Comparison of ENCODE assay signal across 24 cellular contexts in genomic region chr19:35621708-35622107, GRCh38. TPM values are rescaled to one million over a fixed set of nuclear protein-coding genes. Genes with fewer than 3 reads are reported as not detected.
DNase-seq lines count a peak whose midpoint lies in the region; ATAC-seq and TF ChIP-seq lines count a peak whose summit lies in the region.
"Had no signal": no experiment of that assay in that cellular context is flagged by ENCODE, and none has a peak within 500 bp of the region (broad histone marks: within the 10 kb centered on the region; RNA-seq: fewer than 3 reads in every experiment).

No MANE protein-coding gene starts in this region.

- H3K27ac Mint-ChIP-seq in activated naive CD4-positive, alpha-beta T cell treated with anti-CD3 and anti-CD28 coated beads, Interleukin-2, amount 10 ng/mL, durations not matched to agents 7 days and 5 days: peak overlapping the region; percentile 34
- H3K27ac Mint-ChIP-seq in WTC11 (peak overlapping the region; percentile 47; the same call in 1 of the 2 replicates), memory B cell (peak overlapping the region; percentile 32)
- peak overlapping the region; percentile 86 for H3K27ac Mint-ChIP-seq in stimulated activated effector memory CD8-positive, alpha-beta T cell treated with anti-CD3 and anti-CD28 coated beads, Interleukin-12 subunit alpha, Interleukin-12 subunit beta, amount 100 ng/mL, for 72 hours
- H3K27ac Mint-ChIP-seq: HFFc6 had no signal

- H3K4me3 Mint-ChIP-seq in activated naive CD4-positive, alpha-beta T cell treated with anti-CD3 and anti-CD28 coated beads, Interleukin-2, amount 10 ng/mL, durations not matched to agents 7 days and 5 days: no peak overlapping the region
- H3K4me3 Mint-ChIP-seq in WTC11: no peak overlapping the region
- no peak overlapping the region for H3K4me3 Mint-ChIP-seq in memory B cell
- no peak overlapping the region for H3K4me3 Mint-ChIP-seq in stimulated activated effector memory CD8-positive, alpha-beta T cell treated with anti-CD3 and anti-CD28 coated beads, Interleukin-12 subunit alpha, Interleukin-12 subunit beta, amount 100 ng/mL, for 72 hours
- H3K4me3 Mint-ChIP-seq: CD4-positive, CD25-positive, alpha-beta regulatory T cell; HFFc6 had no signal

- H3K27me3 Mint-ChIP-seq in activated naive CD4-positive, alpha-beta T cell treated with anti-CD3 and anti-CD28 coated beads, Interleukin-2, amount 10 ng/mL, durations not matched to agents 7 days and 5 days: no peaks in the 10 kb centered on the region
- H3K27me3 Mint-ChIP-seq in WTC11 (ENCODE audit: low read depth): no peaks in the 10 kb centered on the region
- H3K27me3 Mint-ChIP-seq in memory B cell: no peaks in the 10 kb centered on the region
- H3K27me3 Mint-ChIP-seq: CD4-positive, CD25-positive, alpha-beta regulatory T cell had no signal

- peaks cover 2% of the 10 kb centered on the region for H3K4me1 Mint-ChIP-seq in activated naive CD4-positive, alpha-beta T cell treated with anti-CD3 and anti-CD28 coated beads, Interleukin-2, amount 10 ng/mL, durations not matched to agents 7 days and 5 days
- H3K4me1 Mint-ChIP-seq in WTC11 (no peaks in the 10 kb centered on the region), memory B cell (peaks cover 2% of the 10 kb centered on the region)
- H3K4me1 Mint-ChIP-seq in stimulated activated effector memory CD8-positive, alpha-beta T cell treated with anti-CD3 and anti-CD28 coated beads, Interleukin-12 subunit alpha, Interleukin-12 subunit beta, amount 100 ng/mL, for 72 hours: no peaks in the 10 kb centered on the region

- CTCF ChIA-PET in activated naive CD4-positive, alpha-beta T cell treated with anti-CD3 and anti-CD28 coated beads, Interleukin-2, amount 10 ng/mL, durations not matched to agents 7 days and 5 days (lab: Charles Lee): no interaction called here
- CTCF ChIA-PET in WTC11 (lab: Charles Lee): no interaction called here

- DNase-seq in activated naive CD4-positive, alpha-beta T cell treated with anti-CD3 and anti-CD28 coated beads, Interleukin-2, amount 10 ng/mL, durations not matched to agents 7 days and 5 days: no peak
- DNase-seq in activated naive CD4-positive, alpha-beta T cell treated with anti-CD3 and anti-CD28 coated beads, Interleukin-2, amount 50 U/mL, for 16 hours: no peak
- DNase-seq in WTC11 (ENCODE audit: low spot score): no peak
- DNase-seq in memory B cell (ENCODE audit: low spot score in 2 of 2): no peak
- DNase-seq in stimulated activated effector memory CD8-positive, alpha-beta T cell treated with anti-CD3 and anti-CD28 coated beads, Interleukin-12 subunit alpha, Interleukin-12 subunit beta, amount 100 ng/mL, for 72 hours (ENCODE audit: low spot score in 2 of 2): no peak
- no peak for DNase-seq in foreskin melanocyte
- DNase-seq: CD4-positive, CD25-positive, alpha-beta regulatory T cell; DMS 273 treated with DMSO at 0.1 percent for 48 hours; DMS79 treated with DMSO at 0.1 percent for 48 hours; H7; HFFc6; KBM-7; MM.1S; NCI-H1048; NCI-H1417 treated with DMSO at 0.1 percent for 48 hours; NCI-H187; NCI-H2107; NCI-H446 treated with DMSO at 0.1 percent for 48 hours; NCI-H526 treated with DMSO at 0.1 percent for 48 hours; OCI-M1; SHP77 had no signal

- ATAC-seq in WTC11 (no peak), memory B cell (ENCODE audit: low read depth) (no peak), GM19463 (IDR thresholded peaks at IDR 0.05; ENCODE audit: unreplicated experiment) (no peak)
- no peak for ATAC-seq in stimulated activated effector memory CD8-positive, alpha-beta T cell treated with anti-CD3 and anti-CD28 coated beads, Interleukin-12 subunit alpha, Interleukin-12 subunit beta, amount 100 ng/mL, for 72 hours
- ATAC-seq: A549 had no signal

- H3K9me3 Mint-ChIP-seq in activated naive CD4-positive, alpha-beta T cell treated with anti-CD3 and anti-CD28 coated beads, Interleukin-2, amount 10 ng/mL, durations not matched to agents 7 days and 5 days: no peaks in the 10 kb centered on the region
- H3K9me3 Mint-ChIP-seq in WTC11: no peaks in the 10 kb centered on the region
- H3K9me3 Mint-ChIP-seq in memory B cell: no peaks in the 10 kb centered on the region
- no peaks in the 10 kb centered on the region for H3K9me3 Mint-ChIP-seq in stimulated activated effector memory CD8-positive, alpha-beta T cell treated with anti-CD3 and anti-CD28 coated beads, Interleukin-12 subunit alpha, Interleukin-12 subunit beta, amount 100 ng/mL, for 72 hours
- H3K9me3 Mint-ChIP-seq: HFFc6 had no signal

- POLR2A ChIA-PET in WTC11 (lab: Charles Lee): no interaction called here

- peaks cover 25% of the 10 kb centered on the region for H3K36me3 Mint-ChIP-seq in activated naive CD4-positive, alpha-beta T cell treated with anti-CD3 and anti-CD28 coated beads, Interleukin-2, amount 10 ng/mL, durations not matched to agents 7 days and 5 days
- H3K36me3 Mint-ChIP-seq in WTC11: no peaks in the 10 kb centered on the region; the same call in 1 of the 2 replicates
- peaks cover 1% of the 10 kb centered on the region for H3K36me3 Mint-ChIP-seq in memory B cell
- H3K36me3 Mint-ChIP-seq in stimulated activated effector memory CD8-positive, alpha-beta T cell treated with anti-CD3 and anti-CD28 coated beads, Interleukin-12 subunit alpha, Interleukin-12 subunit beta, amount 100 ng/mL, for 72 hours: peaks cover 38% of the 10 kb centered on the region

- no peak for TF ChIP-seq CTCF in WTC11 (IDR thresholded peaks at IDR 0.05)

TF ChIP-seq in WTC11, 78 proteins besides CTCF, POLR2A, EP300 and RAD21:
- TF ChIP-seq ZNF396 (CRISPR knock-in tag; IDR thresholded peaks at IDR 0.05; ENCODE audit: borderline replicate concordance) (no peak), TEAD1 (CRISPR knock-in tag; IDR thresholded peaks at IDR 0.05) (no peak), ETV6 (CRISPR knock-in tag; IDR thresholded peaks at IDR 0.05) (no peak), ATF6 (CRISPR knock-in tag; IDR thresholded peaks at IDR 0.05) (no peak), JUN (CRISPR knock-in tag; IDR thresholded peaks at IDR 0.05) (no peak), EMX1 (CRISPR knock-in tag; IDR thresholded peaks at IDR 0.05) (no peak)
TF ChIP-seq in WTC11: peak in this region for 0.

RNA-seq across cellular contexts. Expression of gene RBM42, which starts 7.1 kb away (rescaled TPM):
- total RNA-seq in WTC11 (2021): 84.7 to 94.9 TPM (median 88.6 TPM) in 3 replicates

RNA-seq across cellular contexts. Expression of gene HAUS5, which starts 9.2 kb away (rescaled TPM):
- total RNA-seq in WTC11 (2021): 23.5 to 25.4 TPM (median 24.4 TPM) in 3 replicates

RNA-seq across cellular contexts. Expression of gene ETV2, which starts 19.8 kb away (rescaled TPM):
- 1.4 to 1.9 TPM (median 1.7 TPM) in 3 replicates for total RNA-seq in WTC11 (2021)
- total RNA-seq: CD4-positive, CD25-positive, alpha-beta regulatory T cell had no signal

RNA-seq across cellular contexts. Expression of gene COX6B1, which starts 26.4 kb away (rescaled TPM):
- total RNA-seq in WTC11 (2021): 523 to 536 TPM (median 526 TPM) in 3 replicates

RNA-seq across cellular contexts. Expression of gene PMIS2, which starts 35.7 kb away (rescaled TPM):
- total RNA-seq in WTC11 (2021): not detected in 3 replicates
- total RNA-seq: CD4-positive, CD25-positive, alpha-beta regulatory T cell; H7; HFFc6; HT-29 had no signal

Comparison
In these comparisons a context has a peak if more than half of its experiments do, and no peak if none do; other contexts are left out.
1. H3K27ac Mint-ChIP-seq: peak in every context shown above with its lines; median percentile 86 in stimulated activated effector memory CD8-positive, alpha-beta T cell treated with anti-CD3 and anti-CD28 coated beads, Interleukin-12 subunit alpha, Interleukin-12 subunit beta, amount 100 ng/mL, for 72 hours; 47 in WTC11; 34 in activated naive CD4-positive, alpha-beta T cell treated with anti-CD3 and anti-CD28 coated beads, Interleukin-2, amount 10 ng/mL, durations not matched to agents 7 days and 5 days; 32 in memory B cell.